In the genomic region with DNA sequence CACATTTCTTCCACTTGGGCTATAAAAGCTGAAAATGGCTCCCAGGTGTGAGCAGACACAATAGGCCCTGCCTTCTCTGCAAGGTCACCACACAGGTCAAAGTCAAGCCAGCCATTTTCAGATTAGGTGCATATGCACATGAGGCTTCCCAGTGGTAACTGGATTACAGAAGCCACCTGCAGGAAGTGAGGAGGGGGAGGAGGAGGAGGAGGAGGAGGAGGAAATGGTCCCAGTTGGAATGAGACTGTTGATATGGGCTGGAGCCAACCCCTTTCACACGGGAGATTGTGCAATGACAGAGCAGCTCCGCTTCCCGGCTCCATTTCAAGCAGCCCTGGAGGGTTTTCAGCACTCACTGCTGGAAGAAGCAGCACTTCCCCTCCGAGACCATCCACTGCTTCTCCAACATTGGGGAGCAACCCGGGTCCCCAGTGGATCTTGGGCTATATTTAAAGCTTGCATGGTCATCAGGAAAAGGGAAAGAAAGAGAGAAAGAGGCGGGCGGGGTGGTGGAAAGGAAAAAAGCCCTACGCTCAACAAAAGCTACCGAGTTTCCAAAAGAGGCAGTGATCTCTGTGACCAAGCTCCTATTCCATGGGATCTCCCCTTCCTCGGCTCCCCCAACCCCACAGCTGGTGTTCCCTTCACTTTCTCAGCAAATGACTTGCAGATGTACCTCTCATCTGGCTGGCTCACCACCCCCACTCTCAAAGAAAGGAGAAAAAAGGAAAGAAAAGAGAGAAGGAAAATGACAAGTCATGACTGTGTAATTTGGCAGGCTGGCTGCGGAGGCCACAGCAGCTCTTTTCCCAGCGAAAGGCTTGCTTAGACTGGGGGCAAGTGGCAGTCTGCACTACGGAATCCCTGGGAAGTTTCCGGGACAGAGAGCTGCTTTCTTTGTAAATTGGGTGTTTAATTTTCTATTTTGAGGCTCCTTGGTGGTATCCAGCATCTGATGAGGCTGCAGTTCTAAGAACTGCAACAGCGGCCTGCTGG, we compare ENCODE assay signal across 8 cellular contexts. TPM values are rescaled to one million over a fixed set of nuclear protein-coding genes. Genes with fewer than 3 reads are reported as not detected.
DNase-seq lines count a peak whose midpoint lies in the region; ATAC-seq lines count a peak whose summit lies in the region.

No MANE protein-coding gene starts in this region.

- peak overlapping the region; percentile 99 for H2AK5ac ChIP-seq in mesendoderm (ENCODE audit: low read length)

- H3K18ac ChIP-seq in mesendoderm (ENCODE audit: low read length) = peak overlapping the region; percentile 92

- H3K79me1 ChIP-seq in mesendoderm (ENCODE audit: low read length) = peaks cover 18% of the 10 kb centered on the region

- H2BK120ac ChIP-seq in mesendoderm (ENCODE audit: low read depth, low read length) = peak overlapping the region; percentile 90

- H3K9ac ChIP-seq in duodenal mucosa (ENCODE audit: low read depth in 1 of 2, low read length in 2 of 2) (peak overlapping the region; percentile 3 to 43), mesendoderm (ENCODE audit: low read length) (peak overlapping the region; percentile 83)

- peak overlapping the region; percentile 25 for H3K4me2 ChIP-seq in mesendoderm (ENCODE audit: low read length)

- DNase-seq in COR-L47 (lab: John Stamatoyannopoulos, UW) (peak; percentile 7), NCI-H526 (lab: John Stamatoyannopoulos, UW) (peak; percentile 27 to 60), mesendoderm (peak; percentile 97), cerebellar nuclear complex (lab: John Stamatoyannopoulos, UW) (no peak), NCI-H1417 treated with DMSO at 0.1 percent for 48 hours (lab: John Stamatoyannopoulos, UW) (no peak), HUDEP-2 (lab: John Stamatoyannopoulos, UW; ENCODE audit: unreplicated experiment in 76 of 76) (no peak)

- H3K27ac ChIP-seq in duodenal mucosa (ENCODE audit: low read depth, low read length) = no peak overlapping the region
- peak overlapping the region; percentile 97 for H3K27ac ChIP-seq in mesendoderm (ENCODE audit: low read depth, low read length)

- H2BK5ac ChIP-seq in mesendoderm (ENCODE audit: low read length) = peak overlapping the region; percentile 96

- H4K5ac ChIP-seq in mesendoderm (ENCODE audit: low read length) = peak overlapping the region; percentile 12

- H3K56ac ChIP-seq in mesendoderm (ENCODE audit: low read length) = peak overlapping the region; percentile 89

- peak overlapping the region; percentile 29 to 39 for H3K4me3 ChIP-seq in duodenal mucosa (ENCODE audit: low read depth in 1 of 2, low read length in 2 of 2)
- no peak overlapping the region for H3K4me3 ChIP-seq in mesendoderm (ENCODE audit: low read length)

- H3K23ac ChIP-seq in mesendoderm (ENCODE audit: low read length) = peak overlapping the region; percentile 90

- H3K4ac ChIP-seq in mesendoderm (ENCODE audit: low read depth, low read length) = peak overlapping the region; percentile 66

- no peaks in the 10 kb centered on the region for H3K27me3 ChIP-seq in duodenal mucosa (ENCODE audit: control insufficient read depth in 1 of 2, insufficient read depth in 2 of 2, low read length in 2 of 2)
- H3K27me3 ChIP-seq in mesendoderm (ENCODE audit: insufficient read depth, low read length, poor library complexity) = no peaks in the 10 kb centered on the region

- no peaks in the 10 kb centered on the region for H3K9me3 ChIP-seq in duodenal mucosa (ENCODE audit: control insufficient read depth in 1 of 2, low read length in 2 of 2)

- no CpG with 5 or more reads among the region's 15 CpGs for WGBS in mesendoderm (ENCODE audit: extremely low coverage, insufficient coverage, low lambda C conversion rate)

- H3K4me1 ChIP-seq in duodenal mucosa (ENCODE audit: control insufficient read depth in 1 of 2, insufficient read depth in 2 of 2, low read length in 2 of 2) (peaks cover 48 to 54% of the 10 kb centered on the region in 2 donors), mesendoderm (ENCODE audit: control insufficient read depth, low read depth, low read length) (peaks cover 40% of the 10 kb centered on the region)

- H3K79me2 ChIP-seq in mesendoderm (ENCODE audit: control insufficient read depth, insufficient read depth, low read length) = peaks cover 13% of the 10 kb centered on the region

- H2BK15ac ChIP-seq in mesendoderm (replicated peaks; ENCODE audit: low read depth) = peak overlapping the region; percentile 20

- ATAC-seq in HG02571 (IDR thresholded peaks at IDR 0.05; ENCODE audit: unreplicated experiment) = no peak

- peaks cover 3 to 13% of the 10 kb centered on the region in 2 donors for H3K36me3 ChIP-seq in duodenal mucosa (ENCODE audit: control insufficient read depth in 1 of 2, insufficient read depth in 2 of 2, low read length in 2 of 2)
- no peaks in the 10 kb centered on the region for H3K36me3 ChIP-seq in mesendoderm (ENCODE audit: control insufficient read depth, insufficient read depth, low read length)

- H4K8ac ChIP-seq in mesendoderm (ENCODE audit: low read depth, low read length) = no peak overlapping the region

RNA-seq across cellular contexts. Expression of a gene that starts 58.3 kb away (rescaled TPM):
- 10.9 TPM for polyA plus RNA-seq in mesendoderm (2013, experiment 1 of 2)
- polyA plus RNA-seq in mesendoderm (2013, experiment 2 of 2) = 12.6 TPM

Comparison
In these comparisons a context has a peak if more than half of its experiments do, and no peak if none do; other contexts are left out.
1. DNase-seq: peak in COR-L47 (single experiment), NCI-H526 (2 of 2) and mesendoderm (single experiment); none in cerebellar nuclear complex (0 of 2), NCI-H1417 treated with DMSO at 0.1 percent for 48 hours (single experiment) and HUDEP-2 (0 of 76).